ENCODE assay signal across 1 cellular context in genomic region chr2:27058210-27058609, GRCh38.
A peak's percentile ranks its signal among the peaks of the same experiment; 100 is the strongest.
TF ChIP-seq lines count a peak whose summit lies in the region.

No MANE protein-coding gene starts in this region.

TF ChIP-seq in HepG2, 621 proteins besides CTCF, POLR2A, EP300 and RAD21:
- no peak for TF ChIP-seq ZNF33A (CRISPR knock-in tag; IDR thresholded peaks at IDR 0.05; ENCODE audit: borderline replicate concordance)
- TF ChIP-seq ZNF619 (CRISPR knock-in tag; IDR thresholded peaks at IDR 0.05): no peak
- TF ChIP-seq ZNF720 (CRISPR knock-in tag; IDR thresholded peaks at IDR 0.05): no peak
- TF ChIP-seq ZBTB38 (CRISPR knock-in tag; IDR thresholded peaks at IDR 0.05): no peak
- no peak for TF ChIP-seq ARNTL (CRISPR knock-in tag; IDR thresholded peaks at IDR 0.05)
- TF ChIP-seq, protein P1, sequence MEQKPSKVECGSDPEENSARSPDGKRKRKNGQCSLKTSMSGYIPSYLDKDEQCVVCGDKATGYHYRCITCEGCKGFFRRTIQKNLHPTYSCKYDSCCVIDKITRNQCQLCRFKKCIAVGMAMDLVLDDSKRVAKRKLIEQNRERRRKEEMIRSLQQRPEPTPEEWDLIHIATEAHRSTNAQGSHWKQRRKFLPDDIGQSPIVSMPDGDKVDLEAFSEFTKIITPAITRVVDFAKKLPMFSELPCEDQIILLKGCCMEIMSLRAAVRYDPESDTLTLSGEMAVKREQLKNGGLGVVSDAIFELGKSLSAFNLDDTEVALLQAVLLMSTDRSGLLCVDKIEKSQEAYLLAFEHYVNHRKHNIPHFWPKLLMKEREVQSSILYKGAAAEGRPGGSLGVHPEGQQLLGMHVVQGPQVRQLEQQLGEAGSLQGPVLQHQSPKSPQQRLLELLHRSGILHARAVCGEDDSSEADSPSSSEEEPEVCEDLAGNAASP (CRISPR knock-in tag; IDR thresholded peaks at IDR 0.05; ENCODE audit: borderline replicate concordance): no peak
- TF ChIP-seq NONO (IDR thresholded peaks at IDR 0.05): no peak
- 0 out of 2 replicates have a peak, but pooled peaks have one; percentile 30 for TF ChIP-seq NONO (CRISPR knock-in tag; conservative IDR thresholded peaks at IDR 0.05)
- peak; percentile 36; the same call in 1 of the 2 replicates for TF ChIP-seq POLR2G (IDR thresholded peaks at IDR 0.05; ENCODE audit: low read depth, low read length)
- no peak for TF ChIP-seq ZNF646 (CRISPR knock-in tag; IDR thresholded peaks at IDR 0.05)
- TF ChIP-seq GMEB1 (CRISPR knock-in tag; IDR thresholded peaks at IDR 0.05; ENCODE audit: borderline replicate concordance): no peak
- no peak for TF ChIP-seq SP4 (CRISPR knock-in tag; IDR thresholded peaks at IDR 0.05)
- no peak for TF ChIP-seq TERF1 (CRISPR knock-in tag; IDR thresholded peaks at IDR 0.05)
- TF ChIP-seq GLMP (CRISPR knock-in tag; IDR thresholded peaks at IDR 0.05; ENCODE audit: borderline replicate concordance): no peak
- TF ChIP-seq FOXO4 (CRISPR knock-in tag; conservative IDR thresholded peaks at IDR 0.05): no peak
- 0 out of 2 replicates have a peak, but pooled peaks have one; percentile 16 for TF ChIP-seq ZNF687 (CRISPR knock-in tag; IDR thresholded peaks at IDR 0.05)
- no peak for TF ChIP-seq SMAD1 (CRISPR knock-in tag; IDR thresholded peaks at IDR 0.05; ENCODE audit: borderline replicate concordance, low read depth)
- TF ChIP-seq, protein P2, sequence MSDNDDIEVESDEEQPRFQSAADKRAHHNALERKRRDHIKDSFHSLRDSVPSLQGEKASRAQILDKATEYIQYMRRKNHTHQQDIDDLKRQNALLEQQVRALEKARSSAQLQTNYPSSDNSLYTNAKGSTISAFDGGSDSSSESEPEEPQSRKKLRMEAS (IDR thresholded peaks at IDR 0.05): no peak
- no peak for TF ChIP-seq PHF8 (CRISPR knock-in tag; IDR thresholded peaks at IDR 0.05)
- no peak for TF ChIP-seq ZNF317 (CRISPR knock-in tag; IDR thresholded peaks at IDR 0.05)
- no peak for TF ChIP-seq NFRKB (IDR thresholded peaks at IDR 0.05)
- TF ChIP-seq, protein P3, sequence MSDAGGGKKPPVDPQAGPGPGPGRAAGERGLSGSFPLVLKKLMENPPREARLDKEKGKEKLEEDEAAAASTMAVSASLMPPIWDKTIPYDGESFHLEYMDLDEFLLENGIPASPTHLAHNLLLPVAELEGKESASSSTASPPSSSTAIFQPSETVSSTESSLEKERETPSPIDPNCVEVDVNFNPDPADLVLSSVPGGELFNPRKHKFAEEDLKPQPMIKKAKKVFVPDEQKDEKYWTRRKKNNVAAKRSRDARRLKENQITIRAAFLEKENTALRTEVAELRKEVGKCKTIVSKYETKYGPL (CRISPR knock-in tag; IDR thresholded peaks at IDR 0.05): no peak
- TF ChIP-seq FOXC1 (CRISPR knock-in tag; IDR thresholded peaks at IDR 0.05; ENCODE audit: borderline replicate concordance): no peak
- TF ChIP-seq ZNF572 (CRISPR knock-in tag; IDR thresholded peaks at IDR 0.05): no peak
- no peak for TF ChIP-seq ATRX (CRISPR knock-in tag; IDR thresholded peaks at IDR 0.05; ENCODE audit: borderline replicate concordance)
- TF ChIP-seq MBD4 (IDR thresholded peaks at IDR 0.05; ENCODE audit: borderline replicate concordance, low read length): no peak
- TF ChIP-seq SSRP1 (CRISPR knock-in tag; IDR thresholded peaks at IDR 0.05): peak; percentile 76
- TF ChIP-seq POLR2AphosphoS2 (IDR thresholded peaks at IDR 0.05; ENCODE audit: low read depth, low read length): 0 out of 2 replicates have a peak, but pooled peaks have one; percentile 8
- TF ChIP-seq RARG (CRISPR knock-in tag; IDR thresholded peaks at IDR 0.05; ENCODE audit: low read depth): no peak
- no peak for TF ChIP-seq ZNF768 (CRISPR knock-in tag; IDR thresholded peaks at IDR 0.05)
- TF ChIP-seq PHB2 (IDR thresholded peaks at IDR 0.05; ENCODE audit: partially characterized antibody): no peak
